In the genomic region with DNA sequence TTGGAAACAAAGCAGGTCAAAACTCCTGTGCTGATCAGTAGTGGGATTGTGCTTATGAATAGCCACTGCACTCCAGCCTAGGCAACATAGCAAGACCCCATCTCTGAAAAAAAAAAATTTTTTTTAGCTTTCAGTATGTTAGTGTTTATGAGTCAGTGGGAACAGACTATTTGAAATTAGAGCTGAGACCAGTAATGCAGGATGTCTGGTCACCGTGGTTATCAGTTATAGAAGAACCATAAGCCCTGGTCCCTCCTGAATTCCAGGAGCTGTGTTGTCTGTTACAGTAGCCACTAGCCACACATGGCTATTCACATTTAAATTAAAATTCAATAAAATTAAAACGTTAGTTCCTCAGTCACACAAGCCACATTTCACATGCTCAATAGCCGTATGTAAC, we compare ENCODE assay signal across 26 cellular contexts.
"Had no signal": no experiment of that assay in that cellular context is flagged by ENCODE, and none has a peak within 500 bp of the region (broad histone marks: within the 10 kb centered on the region; RNA-seq: fewer than 3 reads in every experiment).

No MANE protein-coding gene starts in this region.

- H3K27me3 ChIP-seq: gastrocnemius medialis, ovary, sigmoid colon, spleen, testis, tibial artery had no signal

- H3K27ac Mint-ChIP-seq: dendritic cell treated with granulocyte-macrophage colony-stimulating factor and Interleukin-4, amounts not matched to agents 40 ng/mL and 50 ng/mL, for 4 days; endodermal cell; memory B cell; stimulated activated memory B cell treated with anti-CD40 and anti-IgM and Interleukin-4, amounts not matched to agents 10 μg/mL and 1 μg/mL and 100 μg/mL, for 72 hours; type B pancreatic cell had no signal

- H3K9me3 ChIP-seq: gastrocnemius medialis, ovary, psoas muscle, sigmoid colon, spleen, testis, tibial artery had no signal

- H3K36me3 ChIP-seq: gastrocnemius medialis, ovary, sigmoid colon, tibial artery had no signal

- H3K27me3 Mint-ChIP-seq: dendritic cell treated with granulocyte-macrophage colony-stimulating factor and Interleukin-4, amounts not matched to agents 40 ng/mL and 50 ng/mL, for 4 days; memory B cell; stimulated activated memory B cell treated with anti-CD40 and anti-IgM and Interleukin-4, amounts not matched to agents 10 μg/mL and 1 μg/mL and 100 μg/mL, for 72 hours had no signal

- H3K36me3 Mint-ChIP-seq: natural killer cell had no signal

- H3K4me1 ChIP-seq: gastrocnemius medialis, psoas muscle had no signal

- H3K27ac ChIP-seq: epithelial cell of prostate, gastrocnemius medialis, ovary, psoas muscle, sigmoid colon, skin epidermis, spleen, testis, tibial artery had no signal

- H3K4me3 ChIP-seq: gastrocnemius medialis, lung, ovary, psoas muscle, sigmoid colon, skin epidermis, spleen, testis, tibial artery had no signal

- ATAC-seq: esophagus mucosa; gastrocnemius medialis; psoas muscle; right cardiac atrium; stimulated activated memory B cell treated with anti-CD40 and anti-IgM and Interleukin-4, amounts not matched to agents 10 μg/mL and 1 μg/mL and 100 μg/mL, for 72 hours; stimulated activated naive CD8-positive, alpha-beta T cell treated with anti-CD3 and anti-CD28 coated beads, Interleukin-15, Interleukin-2, amounts not matched to agents 100 U/mL and 50 U/mL, for 24 hours had no signal

- H3K9me3 Mint-ChIP-seq: dendritic cell treated with granulocyte-macrophage colony-stimulating factor and Interleukin-4, amounts not matched to agents 40 ng/mL and 50 ng/mL, for 4 days; endodermal cell; memory B cell; natural killer cell; stimulated activated memory B cell treated with anti-CD40 and anti-IgM and Interleukin-4, amounts not matched to agents 10 μg/mL and 1 μg/mL and 100 μg/mL, for 72 hours; type B pancreatic cell had no signal

- H3K4me3 Mint-ChIP-seq: dendritic cell treated with granulocyte-macrophage colony-stimulating factor and Interleukin-4, amounts not matched to agents 40 ng/mL and 50 ng/mL, for 4 days; endodermal cell; memory B cell; natural killer cell; stimulated activated memory B cell treated with anti-CD40 and anti-IgM and Interleukin-4, amounts not matched to agents 10 μg/mL and 1 μg/mL and 100 μg/mL, for 72 hours; type B pancreatic cell had no signal

- DNase-seq: effector CD8-positive, alpha-beta T cell; endodermal cell; foreskin fibroblast; gastrocnemius medialis; head of caudate nucleus; natural killer cell; occipital lobe; ovary; posterior cingulate gyrus; psoas muscle; right cardiac atrium; sigmoid colon; spleen; stimulated activated CD4-positive, alpha-beta T cell treated with anti-CD3 and anti-CD28 coated beads, Interleukin-4, amount 100 ng/mL, for 4 hours; stimulated activated naive CD8-positive, alpha-beta T cell treated with anti-CD3 and anti-CD28 coated beads, Interleukin-15, Interleukin-2, amounts not matched to agents 100 U/mL and 50 U/mL, for 24 hours; substantia nigra; testis; tibial artery had no signal
